Comparison of ENCODE assay signal across 8 cellular contexts in the genomic region with DNA sequence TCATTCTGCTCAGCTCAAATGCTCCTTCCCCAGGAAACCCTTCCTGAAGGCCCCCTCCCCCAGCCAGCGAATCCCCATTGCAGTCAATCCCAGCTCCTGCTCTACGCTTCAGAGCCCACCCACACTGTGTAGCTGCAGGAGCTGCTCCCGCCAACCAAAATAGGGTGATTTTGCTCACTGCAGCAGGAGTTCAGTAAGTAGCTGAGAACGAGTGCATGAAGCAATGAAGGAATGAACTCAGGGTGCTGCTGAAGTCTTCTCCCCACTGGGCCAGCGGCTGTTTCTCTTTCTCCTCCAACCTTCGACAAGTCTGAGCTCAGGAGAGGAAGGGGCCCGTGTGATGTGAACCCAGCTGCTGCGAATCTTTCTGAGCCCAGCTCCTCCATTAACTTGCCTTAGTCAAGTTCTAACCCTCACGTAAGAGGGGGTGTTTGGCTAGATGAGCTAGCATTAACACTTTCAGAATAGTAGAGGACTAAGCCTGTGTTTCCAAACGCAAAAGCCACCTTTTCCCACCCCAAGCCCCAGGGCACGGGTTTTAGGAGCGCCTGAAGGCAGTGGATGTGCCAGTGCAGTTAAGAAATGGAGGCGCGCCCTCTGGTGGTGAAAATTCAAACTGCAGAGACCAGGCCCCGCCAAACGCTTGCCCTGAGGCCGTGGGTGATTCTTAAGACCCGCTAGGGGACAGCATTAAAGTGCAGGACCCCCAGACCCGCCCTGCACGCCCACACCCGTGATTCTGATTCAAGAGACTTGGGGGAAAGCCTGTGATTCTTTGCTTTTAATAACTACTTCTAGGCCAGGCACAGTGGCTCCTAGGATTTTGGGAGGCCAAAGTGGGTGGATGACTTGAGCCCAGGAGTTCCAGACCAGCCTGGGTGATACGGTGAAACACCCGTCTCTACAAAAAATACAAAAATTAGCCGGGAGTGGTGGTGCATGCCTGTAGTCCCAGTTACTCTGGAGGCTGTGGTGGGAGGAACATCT. TPM values are rescaled to one million over a fixed set of nuclear protein-coding genes. Genes with fewer than 3 reads are reported as not detected.
DNase-seq lines count a peak whose midpoint lies in the region; ATAC-seq lines count a peak whose summit lies in the region.

No MANE protein-coding gene starts in this region.

- peak; percentile 4 to 29 for DNase-seq in NCI-H187 (lab: John Stamatoyannopoulos, UW)
- no peak for DNase-seq in NCI-H187 treated with DMSO at 0.1 percent for 48 hours (lab: John Stamatoyannopoulos, UW)
- DNase-seq in SK-N-DZ (ENCODE audit: low spot score) = peak; percentile 20
- peak in 38 of 56 donors; percentile 5 to 70 (median 28) for DNase-seq in amygdala (lab: John Stamatoyannopoulos, UW)
- peak in 41 of 51 donors; percentile 7 to 77 (median 36) for DNase-seq in hypothalamus (lab: John Stamatoyannopoulos, UW)
- DNase-seq in stimulated activated CD4-positive, alpha-beta T cell treated with anti-CD3 and anti-CD28 coated beads, Interleukin-12 subunit alpha, Interleukin-12 subunit beta, amount 100 ng/mL, for 4 hours = peak; percentile 63
- no peak for DNase-seq in mesenteric fat pad (ENCODE audit: low spot score)

- peak; percentile 86 for ATAC-seq in HG03571 (IDR thresholded peaks at IDR 0.05; ENCODE audit: unreplicated experiment)

RNA-seq across cellular contexts. Expression of gene SERPINA4, which starts 11.9 kb away (rescaled TPM):
- polyA plus RNA-seq in SK-N-DZ (2014; cell fraction: cytosol; rRNA removed) = not detected in 2 replicates
- not detected in 2 replicates for polyA plus RNA-seq in SK-N-DZ (2014; cell fraction: nucleus; rRNA removed)
- not detected for total RNA-seq in mesenteric fat pad

RNA-seq across cellular contexts. Expression of gene SERPINA5, which starts 31.9 kb away (rescaled TPM):
- not detected in 2 replicates for polyA plus RNA-seq in SK-N-DZ (2014; cell fraction: cytosol; rRNA removed)
- not detected in 2 replicates for polyA plus RNA-seq in SK-N-DZ (2014; cell fraction: nucleus; rRNA removed)
- total RNA-seq in mesenteric fat pad = 0.48 TPM

RNA-seq across cellular contexts. Expression of gene SERPINA12, which starts 40.0 kb away (rescaled TPM):
- polyA plus RNA-seq in SK-N-DZ (2014; cell fraction: cytosol; rRNA removed) = not detected in 2 replicates
- not detected in 2 replicates for polyA plus RNA-seq in SK-N-DZ (2014; cell fraction: nucleus; rRNA removed)
- total RNA-seq in mesenteric fat pad = not detected

Comparison
In these comparisons a context has a peak if more than half of its experiments do, and no peak if none do; other contexts are left out.
1. DNase-seq: peak in NCI-H187 (2 of 2), SK-N-DZ (single experiment), amygdala (38 of 56), hypothalamus (41 of 51) and stimulated activated CD4-positive, alpha-beta T cell treated with anti-CD3 and anti-CD28 coated beads, Interleukin-12 subunit alpha, Interleukin-12 subunit beta, amount 100 ng/mL, for 4 hours (single experiment); none in NCI-H187 treated with DMSO at 0.1 percent for 48 hours (single experiment) and mesenteric fat pad (single experiment).